ENCODE assay signal across 1 cellular context in the genomic region with DNA sequence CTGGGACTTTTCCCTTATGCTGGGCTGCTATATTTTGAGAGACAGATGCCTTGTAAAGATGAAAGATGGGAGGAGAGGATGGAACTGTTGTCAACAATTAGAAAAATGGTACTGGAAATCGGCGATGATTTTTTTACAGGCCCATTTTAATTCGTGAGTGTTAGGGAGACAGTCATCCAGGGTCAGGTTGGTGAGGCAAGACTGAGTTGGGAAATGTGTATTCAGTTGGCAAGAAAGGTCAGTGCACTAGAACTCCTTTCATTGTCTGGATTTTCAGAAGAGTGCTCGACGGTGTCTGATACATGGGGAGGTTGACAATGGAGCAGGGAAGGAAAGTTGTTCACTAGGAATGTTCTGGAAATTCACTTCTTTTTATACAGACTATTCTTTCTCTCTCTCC.
TF ChIP-seq lines count a peak whose summit lies in the region.

No MANE protein-coding gene starts in this region.

TF ChIP-seq in K562, 482 proteins besides CTCF, POLR2A, EP300 and RAD21:
- TF ChIP-seq, protein P1, sequence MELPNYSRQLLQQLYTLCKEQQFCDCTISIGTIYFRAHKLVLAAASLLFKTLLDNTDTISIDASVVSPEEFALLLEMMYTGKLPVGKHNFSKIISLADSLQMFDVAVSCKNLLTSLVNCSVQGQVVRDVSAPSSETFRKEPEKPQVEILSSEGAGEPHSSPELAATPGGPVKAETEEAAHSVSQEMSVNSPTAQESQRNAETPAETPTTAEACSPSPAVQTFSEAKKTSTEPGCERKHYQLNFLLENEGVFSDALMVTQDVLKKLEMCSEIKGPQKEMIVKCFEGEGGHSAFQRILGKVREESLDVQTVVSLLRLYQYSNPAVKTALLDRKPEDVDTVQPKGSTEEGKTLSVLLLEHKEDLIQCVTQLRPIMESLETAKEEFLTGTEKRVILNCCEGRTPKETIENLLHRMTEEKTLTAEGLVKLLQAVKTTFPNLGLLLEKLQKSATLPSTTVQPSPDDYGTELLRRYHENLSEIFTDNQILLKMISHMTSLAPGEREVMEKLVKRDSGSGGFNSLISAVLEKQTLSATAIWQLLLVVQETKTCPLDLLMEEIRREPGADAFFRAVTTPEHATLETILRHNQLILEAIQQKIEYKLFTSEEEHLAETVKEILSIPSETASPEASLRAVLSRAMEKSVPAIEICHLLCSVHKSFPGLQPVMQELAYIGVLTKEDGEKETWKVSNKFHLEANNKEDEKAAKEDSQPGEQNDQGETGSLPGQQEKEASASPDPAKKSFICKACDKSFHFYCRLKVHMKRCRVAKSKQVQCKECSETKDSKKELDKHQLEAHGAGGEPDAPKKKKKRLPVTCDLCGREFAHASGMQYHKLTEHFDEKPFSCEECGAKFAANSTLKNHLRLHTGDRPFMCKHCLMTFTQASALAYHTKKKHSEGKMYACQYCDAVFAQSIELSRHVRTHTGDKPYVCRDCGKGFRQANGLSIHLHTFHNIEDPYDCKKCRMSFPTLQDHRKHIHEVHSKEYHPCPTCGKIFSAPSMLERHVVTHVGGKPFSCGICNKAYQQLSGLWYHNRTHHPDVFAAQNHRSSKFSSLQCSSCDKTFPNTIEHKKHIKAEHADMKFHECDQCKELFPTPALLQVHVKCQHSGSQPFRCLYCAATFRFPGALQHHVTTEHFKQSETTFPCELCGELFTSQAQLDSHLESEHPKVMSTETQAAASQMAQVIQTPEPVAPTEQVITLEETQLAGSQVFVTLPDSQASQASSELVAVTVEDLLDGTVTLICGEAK (IDR thresholded peaks at IDR 0.05) = no peak
- TF ChIP-seq, protein P1 (CRISPR knock-in tag; IDR thresholded peaks at IDR 0.05) = no peak
- TF ChIP-seq NFRKB (IDR thresholded peaks at IDR 0.05; ENCODE audit: low read depth) (no peak), MAFF (IDR thresholded peaks at IDR 0.05; ENCODE audit: low read length) (no peak), MTF1 (CRISPR knock-in tag; IDR thresholded peaks at IDR 0.05; ENCODE audit: borderline replicate concordance) (no peak), NR2F6 (CRISPR knock-in tag; IDR thresholded peaks at IDR 0.05) (no peak), ARID1B (IDR thresholded peaks at IDR 0.05) (no peak), NR2C2 (CRISPR knock-in tag; IDR thresholded peaks at IDR 0.05) (no peak), NR2C2 (tag; IDR thresholded peaks at IDR 0.05) (no peak), EGR1 (conservative IDR thresholded peaks at IDR 0.05) (no peak), NBN (IDR thresholded peaks at IDR 0.05; ENCODE audit: low read depth) (no peak), KDM5B (IDR thresholded peaks at IDR 0.05; ENCODE audit: insufficient replicate concordance, low read depth, low read length) (no peak), FOXK1 (CRISPR knock-in tag; IDR thresholded peaks at IDR 0.05; ENCODE audit: borderline replicate concordance) (no peak), ZNF121 (CRISPR knock-in tag; conservative IDR thresholded peaks at IDR 0.05) (no peak), ZNF436 (CRISPR knock-in tag; IDR thresholded peaks at IDR 0.05) (no peak), CBFA2T2 (conservative IDR thresholded peaks at IDR 0.05) (no peak), PHF8 (IDR thresholded peaks at IDR 0.05; ENCODE audit: borderline replicate concordance, low read length) (no peak), MXI1 (IDR thresholded peaks at IDR 0.05; ENCODE audit: low read depth, low read length) (no peak)
